8 cellular contexts compared by ENCODE assay signal in the genomic region with DNA sequence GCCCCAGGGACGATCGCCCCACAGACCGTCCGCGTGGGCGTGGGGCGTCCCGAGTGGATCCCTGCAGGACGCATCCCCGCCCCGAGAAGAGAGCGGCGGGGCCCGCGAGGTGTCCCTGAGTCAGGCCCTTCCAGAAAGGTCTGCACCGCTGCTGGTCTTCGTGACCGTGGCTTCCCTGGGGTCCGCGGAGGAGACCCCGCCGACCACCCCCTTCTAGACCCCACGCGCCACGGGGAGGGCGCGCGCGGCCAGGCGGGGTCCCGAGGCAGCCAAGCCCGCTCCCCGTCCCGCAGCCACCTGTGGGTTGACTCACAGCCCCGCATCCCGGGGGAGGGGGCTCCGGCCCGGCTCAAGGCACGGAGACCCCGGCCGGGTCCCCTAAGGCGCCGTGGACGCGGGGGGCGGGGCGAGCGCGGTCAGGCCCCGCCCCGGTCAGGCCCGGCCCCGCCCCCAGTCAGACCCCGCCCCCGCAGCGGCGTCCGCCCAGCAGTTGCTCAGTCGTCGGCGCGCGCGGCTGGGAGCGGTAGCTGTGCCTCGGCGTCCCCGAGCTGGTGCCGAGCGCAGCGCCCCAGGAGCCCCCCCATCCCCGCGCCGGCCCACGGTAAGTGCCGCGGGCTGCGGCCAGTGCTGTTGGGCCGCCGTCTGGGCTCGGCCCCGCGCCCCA. TPM values are rescaled to one million over a fixed set of nuclear protein-coding genes. Genes with fewer than 3 reads are reported as not detected.
DNase-seq lines count a peak whose midpoint lies in the region; ATAC-seq, FAIRE-seq and TF ChIP-seq lines count a peak whose summit lies in the region.

A gene with protein sequence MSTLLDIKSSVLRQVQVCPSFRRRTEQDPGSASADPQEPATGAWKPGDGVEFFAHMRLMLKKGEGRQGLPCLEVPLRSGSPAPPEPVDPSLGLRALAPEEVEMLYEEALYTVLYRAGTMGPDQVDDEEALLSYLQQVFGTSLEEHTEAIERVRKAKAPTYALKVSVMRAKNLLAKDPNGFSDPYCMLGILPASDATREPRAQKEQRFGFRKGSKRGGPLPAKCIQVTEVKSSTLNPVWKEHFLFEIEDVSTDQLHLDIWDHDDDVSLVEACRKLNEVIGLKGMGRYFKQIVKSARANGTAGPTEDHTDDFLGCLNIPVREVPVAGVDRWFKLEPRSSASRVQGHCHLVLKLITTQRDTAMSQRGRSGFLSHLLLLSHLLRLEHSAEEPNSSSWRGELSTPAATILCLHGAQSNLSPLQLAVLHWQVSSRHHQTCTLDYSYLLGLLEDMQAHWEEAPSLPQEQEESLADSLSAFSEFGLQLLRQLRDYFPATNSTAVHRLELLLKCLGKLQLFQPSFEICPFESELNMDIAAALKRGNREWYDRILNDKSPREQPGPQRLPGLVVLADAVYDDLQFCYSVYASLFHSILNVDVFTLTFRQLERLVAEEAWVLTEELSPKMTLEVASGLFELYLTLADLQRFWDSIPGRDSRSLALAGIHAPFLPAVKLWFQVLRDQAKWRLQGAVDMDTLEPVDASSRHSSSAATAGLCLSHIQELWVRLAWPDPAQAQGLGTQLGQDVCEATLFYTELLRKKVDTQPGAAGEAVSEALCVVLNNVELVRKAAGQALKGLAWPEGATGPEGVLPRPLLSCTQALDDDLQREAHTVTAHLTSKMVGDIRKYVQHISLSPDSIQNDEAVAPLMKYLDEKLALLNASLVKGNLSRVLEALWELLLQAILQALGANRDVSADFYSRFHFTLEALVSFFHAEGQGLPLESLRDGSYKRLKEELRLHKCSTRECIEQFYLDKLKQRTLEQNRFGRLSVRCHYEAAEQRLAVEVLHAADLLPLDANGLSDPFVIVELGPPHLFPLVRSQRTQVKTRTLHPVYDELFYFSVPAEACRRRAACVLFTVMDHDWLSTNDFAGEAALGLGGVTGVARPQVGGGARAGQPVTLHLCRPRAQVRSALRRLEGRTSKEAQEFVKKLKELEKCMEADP (plus strand): TSS at position 497 of the 664 bp plus-strand sequence. CDS start 4,905 bp downstream, outside the sequence.

- DNase-seq in EH (ENCODE audit: low read depth) = peak; percentile 37
- DNase-seq in RPMI8226 = peak; percentile 62
- peak; percentile 49 for DNase-seq in astrocyte of the hippocampus (ENCODE audit: low read depth, low spot score)
- DNase-seq in keratinocyte (ENCODE audit: low read depth, low spot score) = no peak
- peak; percentile 57 to 74 for DNase-seq in stimulated activated effector memory CD8-positive, alpha-beta T cell treated with anti-CD3 and anti-CD28 coated beads, Interleukin-12 subunit alpha, Interleukin-12 subunit beta, amount 100 ng/mL, for 72 hours (ENCODE audit: low spot score in 2 of 2)
- DNase-seq in HuH-7.5 (ENCODE audit: low spot score) = no peak
- DNase-seq in HFFc6 = no peak

- H3K36me3 Mint-ChIP-seq in stimulated activated effector memory CD8-positive, alpha-beta T cell treated with anti-CD3 and anti-CD28 coated beads, Interleukin-12 subunit alpha, Interleukin-12 subunit beta, amount 100 ng/mL, for 72 hours = no peaks in the 10 kb centered on the region
- H3K36me3 Mint-ChIP-seq in HFFc6 (ENCODE audit: low read depth) = no peaks in the 10 kb centered on the region

- no peak within 1 kb of the TSS for H2AFZ ChIP-seq in keratinocyte (ENCODE audit: control insufficient read depth, low read length)

- H3K27me3 Mint-ChIP-seq in HFFc6 (ENCODE audit: insufficient read depth) = peaks cover 17% of the 10 kb centered on the region

- dilution Hi-C loops in keratinocyte (cut with MboI; ENCODE audit: extremely low pct_ligation_motif_present, low sequenced_read_pairs) = no loop called here

- H4K20me1 ChIP-seq in keratinocyte (ENCODE audit: control insufficient read depth, extremely low read depth, insufficient read depth, low read length) = peaks cover 5% of the 10 kb centered on the region

- FAIRE-seq in keratinocyte (lab: Jason Lieb, UNC) = no peak

- H3K9ac ChIP-seq in keratinocyte (ENCODE audit: control insufficient read depth, extremely low read depth, insufficient read depth, low read length) = no peak within 1 kb of the TSS

- peaks cover 17% of the 10 kb centered on the region for H3K4me1 Mint-ChIP-seq in stimulated activated effector memory CD8-positive, alpha-beta T cell treated with anti-CD3 and anti-CD28 coated beads, Interleukin-12 subunit alpha, Interleukin-12 subunit beta, amount 100 ng/mL, for 72 hours
- H3K4me1 Mint-ChIP-seq in HFFc6 (ENCODE audit: low read depth) = peaks cover 6% of the 10 kb centered on the region; the same call in 1 of the 2 replicates

- peak within 1 kb of the TSS; percentile 27 for H3K4me2 ChIP-seq in keratinocyte (ENCODE audit: control insufficient read depth, extremely low read depth, insufficient read depth, low read depth, low read length)

- H3K27ac ChIP-seq in keratinocyte (ENCODE audit: control insufficient read depth, insufficient read depth, low read length) = no peak within 1 kb of the TSS

- TF ChIP-seq CTCF in keratinocyte (optimal IDR thresholded peaks at IDR 0.05 in 1 of 3, IDR thresholded peaks at IDR 0.05 in 1 of 3, conservative IDR thresholded peaks at IDR 0.05 in 1 of 3; ENCODE audit: extremely low read depth in 1 of 3, insufficient read depth in 2 of 3, low read length in 3 of 3) = no peak
- no peak for TF ChIP-seq CTCF in HFFc6 (IDR thresholded peaks at IDR 0.05)

- H3K4me3 ChIP-seq in keratinocyte (ENCODE audit: control insufficient read depth in 2 of 3, extremely low read depth in 1 of 3, insufficient read depth in 2 of 3, low read depth in 1 of 3, low read length in 3 of 3) = no peak within 1 kb of the TSS

- H3K27ac Mint-ChIP-seq in stimulated activated effector memory CD8-positive, alpha-beta T cell treated with anti-CD3 and anti-CD28 coated beads, Interleukin-12 subunit alpha, Interleukin-12 subunit beta, amount 100 ng/mL, for 72 hours = peak within 1 kb of the TSS; percentile 69
- H3K27ac Mint-ChIP-seq in HFFc6 = no peak within 1 kb of the TSS

- peaks cover 66% of the 10 kb centered on the region for H3K27me3 ChIP-seq in keratinocyte (ENCODE audit: control insufficient read depth, extremely low read depth, insufficient read depth, low read length)

- H3K4me1 ChIP-seq in keratinocyte (ENCODE audit: control insufficient read depth, extremely low read depth, insufficient read depth, low read length) = no peaks in the 10 kb centered on the region

- peak within 1 kb of the TSS; percentile 73 for H3K4me3 Mint-ChIP-seq in stimulated activated effector memory CD8-positive, alpha-beta T cell treated with anti-CD3 and anti-CD28 coated beads, Interleukin-12 subunit alpha, Interleukin-12 subunit beta, amount 100 ng/mL, for 72 hours
- no peak within 1 kb of the TSS for H3K4me3 Mint-ChIP-seq in HFFc6

- H3K9me3 ChIP-seq in keratinocyte (ENCODE audit: control insufficient read depth, low read depth, low read length) = no peaks in the 10 kb centered on the region

- no peaks in the 10 kb centered on the region for H3K9me3 Mint-ChIP-seq in stimulated activated effector memory CD8-positive, alpha-beta T cell treated with anti-CD3 and anti-CD28 coated beads, Interleukin-12 subunit alpha, Interleukin-12 subunit beta, amount 100 ng/mL, for 72 hours
- H3K9me3 Mint-ChIP-seq in HFFc6 = no peaks in the 10 kb centered on the region

- H3K9me1 ChIP-seq in keratinocyte (ENCODE audit: control insufficient read depth, extremely low read depth, insufficient read depth, low read length) = no peaks in the 10 kb centered on the region

- ATAC-seq in stimulated activated effector memory CD8-positive, alpha-beta T cell treated with anti-CD3 and anti-CD28 coated beads, Interleukin-12 subunit alpha, Interleukin-12 subunit beta, amount 100 ng/mL, for 72 hours = peak; percentile 70
- ATAC-seq in HG02763 (IDR thresholded peaks at IDR 0.05; ENCODE audit: unreplicated experiment) = no peak

- H3K36me3 ChIP-seq in keratinocyte (ENCODE audit: control insufficient read depth in 2 of 2, extremely low read depth in 1 of 2, insufficient read depth in 2 of 2, low read length in 2 of 2) = no peaks in the 10 kb centered on the region

- no peaks in the 10 kb centered on the region for H3K79me2 ChIP-seq in keratinocyte (ENCODE audit: control insufficient read depth, insufficient read depth, low read length)

RNA-seq across cellular contexts. Expression of the gene that starts here (rescaled TPM):
- 0.09 to 0.10 TPM in 2 of 3 replicates, not detected in the other for polyA plus RNA-seq in keratinocyte
- polyA plus RNA-seq in keratinocyte (2011; ENCODE audit: low read depth) = not detected
- 0.04 TPM in 1 of 2 replicates, not detected in the other for polyA plus RNA-seq in keratinocyte (2011; cell fraction: cytosol; rRNA removed)
- polyA plus RNA-seq in keratinocyte (2011; cell fraction: nucleus; rRNA removed) = 0.06 and 0.36 TPM in 2 replicates
- 0.16 and 0.18 TPM in 2 replicates for polyA plus RNA-seq in keratinocyte (2012; ENCODE audit: low replicate concordance)
- not detected in 3 replicates for polyA minus RNA-seq in keratinocyte
- polyA minus RNA-seq in keratinocyte (2011; cell fraction: cytosol; rRNA and poly(A)+ RNA removed) = not detected
- polyA minus RNA-seq in keratinocyte (2011; cell fraction: nucleus; rRNA and poly(A)+ RNA removed) = not detected in 2 replicates
- under 1 TPM; 0.11 to 0.28 (median 0.16) TPM for total RNA-seq in HFFc6 (2021; fragmentation: NEBNext Ultra II Directional; extraction: Animal tissue kit (Norgen Biotek cat#: 25700))

Comparison
In these comparisons a context has a peak if more than half of its experiments do, and no peak if none do; other contexts are left out.
1. DNase-seq: peak in EH (single experiment), RPMI8226 (single experiment), astrocyte of the hippocampus (single experiment) and stimulated activated effector memory CD8-positive, alpha-beta T cell treated with anti-CD3 and anti-CD28 coated beads, Interleukin-12 subunit alpha, Interleukin-12 subunit beta, amount 100 ng/mL, for 72 hours (2 of 2); none in keratinocyte (single experiment), HuH-7.5 (single experiment) and HFFc6 (single experiment).